In the genomic region with DNA sequence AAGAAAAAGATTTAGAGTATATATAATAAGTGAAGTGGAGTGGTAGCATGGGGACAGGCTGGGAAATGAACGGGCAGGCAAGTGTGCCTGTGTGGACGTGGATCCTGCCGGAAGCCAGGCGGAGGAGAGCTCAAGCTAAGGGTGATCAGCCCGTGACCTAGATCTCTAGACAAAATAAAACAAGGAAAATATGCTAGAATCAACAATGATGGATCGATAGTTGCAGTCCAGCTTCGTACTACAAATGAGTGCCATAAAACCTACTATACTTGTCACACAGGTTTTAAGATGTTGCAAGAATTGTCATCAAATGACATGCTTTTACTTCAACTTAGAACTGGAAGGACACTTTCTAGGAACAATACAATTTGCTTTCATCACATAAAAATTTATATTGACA, we compare ENCODE assay signal across 20 cellular contexts. TPM values are rescaled to one million over a fixed set of nuclear protein-coding genes. Genes with fewer than 3 reads are reported as not detected.
DNase-seq lines count a peak whose midpoint lies in the region; ATAC-seq lines count a peak whose summit lies in the region.
"Had no signal": no experiment of that assay in that cellular context is flagged by ENCODE, and none has a peak within 500 bp of the region (broad histone marks: within the 10 kb centered on the region; RNA-seq: fewer than 3 reads in every experiment).

No MANE protein-coding gene starts in this region.

- no peaks in the 10 kb centered on the region for H3K27me3 ChIP-seq in mesendoderm (ENCODE audit: insufficient read depth, low read length, poor library complexity)
- no peaks in the 10 kb centered on the region for H3K27me3 ChIP-seq in effector memory CD4-positive, alpha-beta T cell (replicated peaks; ENCODE audit: control insufficient read depth, insufficient read depth, low read length, poor library complexity, severe bottlenecking)
- H3K27me3 ChIP-seq: MG63 had no signal

- no peaks in the 10 kb centered on the region for H3K9me3 ChIP-seq in effector memory CD4-positive, alpha-beta T cell (ENCODE audit: control insufficient read depth, low read length)
- H3K9me3 ChIP-seq: A549, MG63 had no signal

- no peak overlapping the region for H3K23ac ChIP-seq in mesendoderm (ENCODE audit: low read length)

- H3K9ac ChIP-seq in mesendoderm (ENCODE audit: low read length), result no peak overlapping the region
- H3K9ac ChIP-seq: KMS-11 had no signal

- no peaks in the 10 kb centered on the region for H3K36me3 ChIP-seq in mesendoderm (ENCODE audit: control insufficient read depth, insufficient read depth, low read length)
- H3K36me3 ChIP-seq in effector memory CD4-positive, alpha-beta T cell (ENCODE audit: control insufficient read depth, insufficient read depth, low read length), result peaks cover 21% of the 10 kb centered on the region

- H3K4me1 ChIP-seq in mesendoderm (ENCODE audit: control insufficient read depth, low read depth, low read length), result no peaks in the 10 kb centered on the region
- peaks cover 10% of the 10 kb centered on the region for H3K4me1 ChIP-seq in effector memory CD4-positive, alpha-beta T cell (ENCODE audit: control insufficient read depth, insufficient read depth, low read length, poor library complexity, severe bottlenecking)
- H3K4me1 ChIP-seq: A549 had no signal

- ATAC-seq in activated T-helper 17 cell treated with anti-CD3 and anti-CD28 coated beads, Interleukin-2, amount 50 U/mL, for 72 hours (replicated peaks), result no peak
- ATAC-seq: A549, GM23338, Panc1 had no signal

- H3K27ac Mint-ChIP-seq in activated naive CD4-positive, alpha-beta T cell treated with anti-CD3 and anti-CD28 coated beads, Interleukin-2, amount 50 U/mL, for 24 hours, result peak overlapping the region; percentile 59
- H3K27ac Mint-ChIP-seq in activated naive CD4-positive, alpha-beta T cell treated with anti-CD3 and anti-CD28 coated beads, Interleukin-2, amount 10 ng/mL, durations not matched to agents 7 days and 5 days, result no peak overlapping the region
- H3K27ac Mint-ChIP-seq in activated T-helper 17 cell treated with anti-CD3 and anti-CD28 coated beads, Interleukin-2, amount 50 U/mL, for 72 hours, result peak overlapping the region; percentile 80
- H3K27ac Mint-ChIP-seq: HFFc6 had no signal

- no peak overlapping the region for H2BK120ac ChIP-seq in mesendoderm (ENCODE audit: low read depth, low read length)

- no peak overlapping the region for H3K18ac ChIP-seq in mesendoderm (ENCODE audit: low read length)

- no peak overlapping the region for H3K56ac ChIP-seq in mesendoderm (ENCODE audit: low read length)

- H3K4me3 ChIP-seq in mesendoderm (ENCODE audit: low read length), result no peak overlapping the region
- no peak overlapping the region for H3K4me3 ChIP-seq in effector memory CD4-positive, alpha-beta T cell (ENCODE audit: insufficient read depth, low read depth, low read length, poor library complexity, severe bottlenecking)
- H3K4me3 ChIP-seq: A549, GM23338, MG63 had no signal

- peaks cover 39% of the 10 kb centered on the region for H3K4me1 Mint-ChIP-seq in activated naive CD4-positive, alpha-beta T cell treated with anti-CD3 and anti-CD28 coated beads, Interleukin-2, amount 50 U/mL, for 24 hours
- H3K4me1 Mint-ChIP-seq in activated naive CD4-positive, alpha-beta T cell treated with anti-CD3 and anti-CD28 coated beads, Interleukin-2, amount 10 ng/mL, durations not matched to agents 7 days and 5 days, result peaks cover 42% of the 10 kb centered on the region
- H3K4me1 Mint-ChIP-seq in activated T-helper 17 cell treated with anti-CD3 and anti-CD28 coated beads, Interleukin-2, amount 50 U/mL, for 72 hours, result peaks cover 31% of the 10 kb centered on the region

- no peaks in the 10 kb centered on the region for H3K9me3 Mint-ChIP-seq in activated naive CD4-positive, alpha-beta T cell treated with anti-CD3 and anti-CD28 coated beads, Interleukin-2, amount 50 U/mL, for 24 hours
- H3K9me3 Mint-ChIP-seq in activated naive CD4-positive, alpha-beta T cell treated with anti-CD3 and anti-CD28 coated beads, Interleukin-2, amount 10 ng/mL, durations not matched to agents 7 days and 5 days, result no peaks in the 10 kb centered on the region
- peaks cover 6% of the 10 kb centered on the region for H3K9me3 Mint-ChIP-seq in activated T-helper 17 cell treated with anti-CD3 and anti-CD28 coated beads, Interleukin-2, amount 50 U/mL, for 72 hours
- H3K9me3 Mint-ChIP-seq: GM23338 had no signal

- DNase-seq in activated naive CD4-positive, alpha-beta T cell treated with anti-CD3 and anti-CD28 coated beads, Interleukin-2, amount 10 ng/mL, durations not matched to agents 7 days and 5 days, result no peak
- peak; percentile 51 for DNase-seq in mucosa of gallbladder (ENCODE audit: low spot score)
- peak; percentile 44 for DNase-seq in ureter (ENCODE audit: low spot score)
- DNase-seq in mesendoderm, result no peak
- no peak for DNase-seq in effector memory CD4-positive, alpha-beta T cell
- DNase-seq in DMS153 treated with DMSO at 0.1 percent for 48 hours (lab: John Stamatoyannopoulos, UW; ENCODE audit: unreplicated experiment), result no peak
- DNase-seq: DND-41, GDM1, HFFc6, MG63, NCI-H1105, NCI-H1694 treated with DMSO at 0.1 percent for 48 hours, NCI-H774, Right ventricle myocardium superior had no signal

- H2BK15ac ChIP-seq in mesendoderm (replicated peaks; ENCODE audit: low read depth), result no peak overlapping the region

- no peak overlapping the region for H2BK5ac ChIP-seq in mesendoderm (ENCODE audit: low read length)

- CTCF ChIA-PET in activated naive CD4-positive, alpha-beta T cell treated with anti-CD3 and anti-CD28 coated beads, Interleukin-2, amount 10 ng/mL, durations not matched to agents 7 days and 5 days (lab: Charles Lee), result interaction anchor here (1.5 kb wide), 1 partner anchor 363 kb away, joined by 3 read pairs; no protein-coding TSS in a partner anchor

- no peak overlapping the region for H4K8ac ChIP-seq in mesendoderm (ENCODE audit: low read depth, low read length)

- H3K27ac ChIP-seq in mesendoderm (ENCODE audit: low read depth, low read length), result no peak overlapping the region
- no peak overlapping the region for H3K27ac ChIP-seq in effector memory CD4-positive, alpha-beta T cell (ENCODE audit: insufficient read depth, low read length, poor library complexity, severe bottlenecking)
- H3K27ac ChIP-seq: A549, KMS-11 had no signal

- 100% methylated on average over 1 of the region's 7 CpGs for WGBS in mesendoderm (ENCODE audit: extremely low coverage, insufficient coverage, low lambda C conversion rate)

- H3K27me3 Mint-ChIP-seq in activated naive CD4-positive, alpha-beta T cell treated with anti-CD3 and anti-CD28 coated beads, Interleukin-2, amount 50 U/mL, for 24 hours, result no peaks in the 10 kb centered on the region
- H3K27me3 Mint-ChIP-seq in activated naive CD4-positive, alpha-beta T cell treated with anti-CD3 and anti-CD28 coated beads, Interleukin-2, amount 10 ng/mL, durations not matched to agents 7 days and 5 days, result no peaks in the 10 kb centered on the region
- H3K27me3 Mint-ChIP-seq in activated T-helper 17 cell treated with anti-CD3 and anti-CD28 coated beads, Interleukin-2, amount 50 U/mL, for 72 hours, result no peaks in the 10 kb centered on the region

- no peak overlapping the region for H3K4me2 ChIP-seq in mesendoderm (ENCODE audit: low read length)
- H3K4me2 ChIP-seq: A549, GM23338, KMS-11 had no signal

- H3K4me3 Mint-ChIP-seq in activated naive CD4-positive, alpha-beta T cell treated with anti-CD3 and anti-CD28 coated beads, Interleukin-2, amount 50 U/mL, for 24 hours, result no peak overlapping the region
- H3K4me3 Mint-ChIP-seq in activated naive CD4-positive, alpha-beta T cell treated with anti-CD3 and anti-CD28 coated beads, Interleukin-2, amount 10 ng/mL, durations not matched to agents 7 days and 5 days, result no peak overlapping the region
- H3K4me3 Mint-ChIP-seq in activated T-helper 17 cell treated with anti-CD3 and anti-CD28 coated beads, Interleukin-2, amount 50 U/mL, for 72 hours, result peak overlapping the region; percentile 79
- H3K4me3 Mint-ChIP-seq: GM23338, HFFc6 had no signal

- no peak overlapping the region for H4K5ac ChIP-seq in mesendoderm (ENCODE audit: low read length)

- no peaks in the 10 kb centered on the region for H3K79me2 ChIP-seq in mesendoderm (ENCODE audit: control insufficient read depth, insufficient read depth, low read length)

- peaks cover 31% of the 10 kb centered on the region for H3K36me3 Mint-ChIP-seq in activated naive CD4-positive, alpha-beta T cell treated with anti-CD3 and anti-CD28 coated beads, Interleukin-2, amount 50 U/mL, for 24 hours
- H3K36me3 Mint-ChIP-seq in activated naive CD4-positive, alpha-beta T cell treated with anti-CD3 and anti-CD28 coated beads, Interleukin-2, amount 10 ng/mL, durations not matched to agents 7 days and 5 days, result peaks cover 53% of the 10 kb centered on the region
- peaks cover 54% of the 10 kb centered on the region for H3K36me3 Mint-ChIP-seq in activated T-helper 17 cell treated with anti-CD3 and anti-CD28 coated beads, Interleukin-2, amount 50 U/mL, for 72 hours (ENCODE audit: low read depth)

- H2AK5ac ChIP-seq in mesendoderm (ENCODE audit: low read length), result no peak overlapping the region

- no peaks in the 10 kb centered on the region for H3K79me1 ChIP-seq in mesendoderm (ENCODE audit: low read length)

- no peak overlapping the region for H3K4ac ChIP-seq in mesendoderm (ENCODE audit: low read depth, low read length)

RNA-seq across cellular contexts. Expression of a gene that starts 8.5 kb away (rescaled TPM):
- total RNA-seq in activated T-helper 17 cell treated with anti-CD3 and anti-CD28 coated beads, Interleukin-2, amount 50 U/mL, for 72 hours, result 10 to 100 TPM; 25.4 to 45.1 TPM
- total RNA-seq in mucosa of gallbladder, result 28.7 TPM
- total RNA-seq in ureter, result 47.7 TPM
- 28.3 TPM for polyA plus RNA-seq in mesendoderm (2013, experiment 1 of 2)
- 27.0 TPM for polyA plus RNA-seq in mesendoderm (2013, experiment 2 of 2)

RNA-seq across cellular contexts. Expression of a gene that starts 40.1 kb away (rescaled TPM):
- total RNA-seq in activated T-helper 17 cell treated with anti-CD3 and anti-CD28 coated beads, Interleukin-2, amount 50 U/mL, for 72 hours, result not detected
- total RNA-seq in mucosa of gallbladder, result not detected
- total RNA-seq in ureter, result not detected
- polyA plus RNA-seq in mesendoderm (2013, experiment 1 of 2), result not detected
- 0.04 TPM for polyA plus RNA-seq in mesendoderm (2013, experiment 2 of 2)
- total RNA-seq: GM23338, HFFc6, Right ventricle myocardium superior had no signal
- polyA plus RNA-seq: A549, GM23338 had no signal

RNA-seq across cellular contexts. Expression of a gene that starts 48.0 kb away (rescaled TPM):
- 10 to 100 TPM; 44.5 to 49.6 TPM for total RNA-seq in activated T-helper 17 cell treated with anti-CD3 and anti-CD28 coated beads, Interleukin-2, amount 50 U/mL, for 72 hours
- total RNA-seq in mucosa of gallbladder (45.9 TPM), ureter (58.6 TPM)
- polyA plus RNA-seq in mesendoderm (2013, experiment 1 of 2), result 23.4 TPM
- polyA plus RNA-seq in mesendoderm (2013, experiment 2 of 2), result 21.8 TPM

Comparison
In these comparisons a context has a peak if more than half of its experiments do, and no peak if none do; other contexts are left out.
1. DNase-seq: peak in mucosa of gallbladder (single experiment) and ureter (single experiment); none in activated naive CD4-positive, alpha-beta T cell treated with anti-CD3 and anti-CD28 coated beads, Interleukin-2, amount 10 ng/mL, durations not matched to agents 7 days and 5 days (single experiment), mesendoderm (single experiment), effector memory CD4-positive, alpha-beta T cell (0 of 3) and DMS153 treated with DMSO at 0.1 percent for 48 hours (single experiment).